In the genomic region with DNA sequence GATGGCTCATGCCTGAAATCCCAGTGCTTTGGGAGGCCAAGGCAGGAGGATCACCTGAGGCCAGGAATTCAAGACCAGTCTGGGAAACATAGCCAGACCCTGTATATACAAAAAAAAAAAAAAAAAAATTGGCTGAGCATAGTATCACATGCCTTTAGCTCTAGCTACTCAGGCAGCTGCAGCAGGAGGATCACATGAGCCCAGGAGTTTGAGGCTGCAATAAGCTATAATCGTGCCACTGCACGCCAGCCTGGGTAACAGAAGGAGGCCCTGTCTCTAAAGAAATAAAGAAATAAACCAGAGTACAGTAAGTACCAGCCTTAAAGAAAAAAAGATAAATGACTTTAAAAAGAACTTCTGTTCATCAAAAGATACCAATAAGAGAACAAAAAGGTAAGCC, we compare ENCODE assay signal across 22 cellular contexts. TPM values are rescaled to one million over a fixed set of nuclear protein-coding genes. Genes with fewer than 3 reads are reported as not detected.
DNase-seq lines count a peak whose midpoint lies in the region; ATAC-seq and TF ChIP-seq lines count a peak whose summit lies in the region.
"Had no signal": no experiment of that assay in that cellular context is flagged by ENCODE, and none has a peak within 500 bp of the region (broad histone marks: within the 10 kb centered on the region; RNA-seq: fewer than 3 reads in every experiment).

No MANE protein-coding gene starts in this region.

- H3K36me3 ChIP-seq in muscle layer of colon (ENCODE audit: insufficient read depth, low read length) = no peaks in the 10 kb centered on the region
- H3K36me3 ChIP-seq in PC-3 (ENCODE audit: low read depth, low read length) = no peaks in the 10 kb centered on the region
- no peaks in the 10 kb centered on the region for H3K36me3 ChIP-seq in adrenal gland (replicated peaks in 1 of 2)
- H3K36me3 ChIP-seq: BE2C had no signal

- 89 to 97% (median 95%) methylated on average over 2 of the region's 2 CpGs for WGBS in adrenal gland, 4 donors

- H3K9ac ChIP-seq in muscle layer of colon (ENCODE audit: low read length) = no peak overlapping the region
- no peak overlapping the region for H3K9ac ChIP-seq in PC-3 (ENCODE audit: low read length)

- intact Hi-C loops in left ventricle myocardium superior (cut with micrococcal nuclease) = no loop called here
- intact Hi-C loops in cardiac septum (cut with DNase I) = no loop called here
- intact Hi-C loops in PC-3 (cut with micrococcal nuclease) = no loop called here
- intact Hi-C loops in adrenal gland (cut with DNase I) = no loop called here

- H3K27me3 ChIP-seq in muscle layer of colon (ENCODE audit: control insufficient read depth in 1 of 2, insufficient read depth in 2 of 2, low read length in 2 of 2) (no peaks in the 10 kb centered on the region), PC-3 (ENCODE audit: low read length) (no peaks in the 10 kb centered on the region), adrenal gland (no peaks in the 10 kb centered on the region)
- H3K27me3 ChIP-seq: BE2C had no signal

- H3K4me1 ChIP-seq in muscle layer of colon (ENCODE audit: insufficient read depth, low read length) = peaks cover 42% of the 10 kb centered on the region
- H3K4me1 ChIP-seq in PC-3 (ENCODE audit: insufficient read depth, low read length) = no peaks in the 10 kb centered on the region
- peaks cover 0 to 15% of the 10 kb centered on the region in 2 donors for H3K4me1 ChIP-seq in adrenal gland (replicated peaks in 1 of 2)
- H3K4me1 ChIP-seq: A549, BE2C had no signal

- peak; percentile 63 for ATAC-seq in left ventricle myocardium superior
- ATAC-seq in HG02852 (IDR thresholded peaks at IDR 0.05; ENCODE audit: unreplicated experiment) = no peak
- ATAC-seq in PC-3 = no peak
- ATAC-seq: A549, GM12878, HepG2, K562, Right ventricle myocardium inferior had no signal

- H3K4me2 ChIP-seq in PC-3 (ENCODE audit: low read length) = no peak overlapping the region
- H3K4me2 ChIP-seq: A549 had no signal

- TF ChIP-seq CTCF in choroid plexus epithelial cell (conservative IDR thresholded peaks at IDR 0.05; ENCODE audit: low read depth, low read length) (no peak), PC-3 (conservative IDR thresholded peaks at IDR 0.05; ENCODE audit: low read depth, low read length) (no peak), adrenal gland (IDR thresholded peaks at IDR 0.05) (no peak)

- no peaks in the 10 kb centered on the region for H3K79me2 ChIP-seq in PC-3 (ENCODE audit: low read length)

- H3K27ac ChIP-seq in muscle layer of colon (ENCODE audit: low read depth, low read length) (peak overlapping the region; percentile 45), PC-3 (ENCODE audit: low read length) (no peak overlapping the region), adrenal gland (no peak overlapping the region)
- H3K27ac ChIP-seq: A549 had no signal

- H3K9me2 ChIP-seq in PC-3 (replicated peaks; ENCODE audit: low read length) = no peaks in the 10 kb centered on the region

- H3K9me3 ChIP-seq in muscle layer of colon (ENCODE audit: low read length) = no peaks in the 10 kb centered on the region
- no peaks in the 10 kb centered on the region for H3K9me3 ChIP-seq in PC-3 (ENCODE audit: low read length)
- no peaks in the 10 kb centered on the region for H3K9me3 ChIP-seq in adrenal gland (replicated peaks in 1 of 3)
- H3K9me3 ChIP-seq: A549, BE2C had no signal

- H3F3A ChIP-seq in PC-3 (ENCODE audit: low read length, unreplicated experiment) = no peaks in the 10 kb centered on the region

- CTCF ChIA-PET in PC-3 (lab: Charles Lee) = no interaction called here

- TF ChIP-seq POLR2A in adrenal gland (IDR thresholded peaks at IDR 0.05) = no peak

- no peaks in the 10 kb centered on the region for H4K20me1 ChIP-seq in PC-3 (ENCODE audit: low read length)

- DNase-seq in left ventricle myocardium superior (no peak), cardiac septum (ENCODE audit: low spot score) (no peak), choroid plexus epithelial cell (ENCODE audit: low read depth) (peak; percentile 30), PC-3 (no peak), adrenal gland (no peak)
- no peak for DNase-seq in activated CD4-positive, alpha-beta T cell treated with anti-CD3 and anti-CD28 coated beads, Interleukin-2, amount 50 U/mL, for 1 hour
- DNase-seq: BE2C, DND-41, HFFc6, MM.1S, NCI-H1092, NCI-H1436 treated with DMSO at 0.1 percent for 48 hours, NCI-H1930, NCI-H524 treated with DMSO at 0.1 percent for 48 hours, NCI-H82 had no signal

- BruUV-seq in PC-3 (replicated peaks; lab: Mats Ljungman, UMichigan) = no TSS peak

- POLR2A ChIA-PET in PC-3 (lab: Charles Lee; ENCODE audit: unreplicated experiment) = no interaction called here

- H3K4me3 ChIP-seq in choroid plexus epithelial cell (ENCODE audit: low read depth, low read length) = no peak overlapping the region
- H3K4me3 ChIP-seq in muscle layer of colon (ENCODE audit: low read depth in 1 of 2, low read length in 2 of 2) = no peak overlapping the region
- no peak overlapping the region for H3K4me3 ChIP-seq in PC-3 (ENCODE audit: low read length)
- H3K4me3 ChIP-seq in adrenal gland = no peak overlapping the region
- H3K4me3 ChIP-seq: A549, GM12878, K562 had no signal

- H2AFZ ChIP-seq in PC-3 (ENCODE audit: low read length) = no peak overlapping the region

RNA-seq across cellular contexts. Expression of a gene that starts 52.9 kb away (rescaled TPM):
- total RNA-seq in left ventricle myocardium superior = 14.9 TPM
- 4.6 TPM for total RNA-seq in cardiac septum
- total RNA-seq in PC-3 (2014; rRNA removed) = 1.1 and 1.6 TPM in 2 replicates
- total RNA-seq in adrenal gland = 10 to 100 TPM in 1 of 8 donors, 1 to 10 TPM in 7; 1.9 to 11.7 (median 3.9) TPM
- polyA plus RNA-seq in adrenal gland = 1 to 10 TPM; 1.2 to 3.0 (median 2.8) TPM
- total RNA-seq: GM12878, HepG2, HFFc6, K562 had no signal
- polyA plus RNA-seq: GM12878, HepG2, K562 had no signal
